Comparison of ENCODE assay signal across 9 cellular contexts in the genomic region with DNA sequence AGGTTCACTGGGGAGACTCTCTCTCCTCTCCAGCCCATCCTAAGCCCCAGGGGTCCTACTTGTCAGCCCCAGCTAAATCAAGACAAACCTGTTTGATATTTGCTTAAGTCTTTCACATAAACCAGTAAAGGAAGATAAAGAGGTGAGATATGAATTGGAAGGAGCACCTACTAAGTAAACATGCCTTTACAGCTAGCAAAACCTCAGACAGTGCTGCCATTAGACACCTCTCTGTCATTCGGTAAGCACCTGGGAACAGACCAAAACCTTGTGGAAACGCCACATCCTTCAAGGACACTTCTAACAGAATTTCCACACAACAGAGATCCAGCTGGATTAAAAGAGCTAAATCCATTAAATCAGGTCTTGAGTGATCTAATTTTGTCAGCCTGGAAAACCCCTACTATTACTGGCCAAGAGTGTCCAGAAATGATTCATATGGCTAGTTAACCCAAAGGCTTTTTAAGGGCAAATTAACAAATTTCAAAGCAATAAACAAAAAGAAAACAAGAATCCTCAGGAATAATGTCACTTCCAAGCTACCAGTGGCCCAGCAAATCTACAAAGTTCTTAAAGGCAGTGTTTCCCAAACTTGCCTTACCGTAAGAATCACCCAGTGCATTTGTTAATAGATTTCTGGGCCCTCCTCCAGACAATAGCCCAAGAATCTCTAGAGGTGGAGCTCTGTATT. TPM values are rescaled to one million over a fixed set of nuclear protein-coding genes. Genes with fewer than 3 reads are reported as not detected.
DNase-seq lines count a peak whose midpoint lies in the region; ATAC-seq and TF ChIP-seq lines count a peak whose summit lies in the region.
"Had no signal": no experiment of that assay in that cellular context is flagged by ENCODE, and none has a peak within 500 bp of the region (broad histone marks: within the 10 kb centered on the region; RNA-seq: fewer than 3 reads in every experiment).

No MANE protein-coding gene starts in this region.

- H3K27ac ChIP-seq in OCI-LY7 (ENCODE audit: low read depth, low read length, poor library complexity, severe bottlenecking): no peak overlapping the region
- peak overlapping the region; percentile 64 to 96 (median 82) for H3K27ac ChIP-seq in esophagus squamous epithelium
- H3K27ac ChIP-seq in rectal smooth muscle tissue (ENCODE audit: low read depth, low read length): peak overlapping the region; percentile 70

- H3K4me3 ChIP-seq in OCI-LY7 (ENCODE audit: low read depth, low read length, poor library complexity, severe bottlenecking) (no peak overlapping the region), esophagus squamous epithelium (peak overlapping the region in 1 of 4 donors; percentile 26), rectal smooth muscle tissue (ENCODE audit: low read length) (peak overlapping the region; percentile 17)

- H3K9ac ChIP-seq in rectal smooth muscle tissue (ENCODE audit: low read length): no peak overlapping the region

- WGBS in esophagus squamous epithelium, 2 donors: 10 to 20% methylated on average over 3 of the region's 3 CpGs

- H3K79me2 ChIP-seq in OCI-LY7 (ENCODE audit: insufficient read depth, low read depth, low read length): peaks cover 27% of the 10 kb centered on the region; the same call in 1 of the 2 replicates

- CTCF ChIA-PET in OCI-LY7 (lab: Charles Lee; ENCODE audit: unreplicated experiment): interaction anchor here (0.5 kb wide), 1 partner anchor 16 kb away, joined by 3 read pairs; no protein-coding TSS in a partner anchor

- peaks cover 31% of the 10 kb centered on the region for H3K9me3 ChIP-seq in OCI-LY7 (ENCODE audit: low read length)
- H3K9me3 ChIP-seq in esophagus squamous epithelium: peaks cover 0 to 9% (median 0%) of the 10 kb centered on the region in 3 donors

- POLR2A ChIA-PET in OCI-LY7 (lab: Charles Lee): interaction anchor here (0.6 to 1.8 kb wide), 4 partner anchors 10 to 204 kb away, joined by 3 to 7 read pairs (median 6); partner anchors contain the start of gene TMEM138

- H4K20me1 ChIP-seq in OCI-LY7 (ENCODE audit: insufficient read depth, low read length): no peaks in the 10 kb centered on the region

- TF ChIP-seq POLR2A in esophagus squamous epithelium (IDR thresholded peaks at IDR 0.05): no peak

- H3K27me3 ChIP-seq in esophagus squamous epithelium: no peaks in the 10 kb centered on the region
- H3K27me3 ChIP-seq in rectal smooth muscle tissue (ENCODE audit: control insufficient read depth, insufficient read depth, low read length): no peaks in the 10 kb centered on the region

- no peak overlapping the region for H2AFZ ChIP-seq in OCI-LY7 (ENCODE audit: low read length)

- TF ChIP-seq CTCF in OCI-LY7 (conservative IDR thresholded peaks at IDR 0.05; ENCODE audit: low read length) (no peak), esophagus squamous epithelium (IDR thresholded peaks at IDR 0.05) (no peak)

- H3K9me2 ChIP-seq in OCI-LY7 (ENCODE audit: insufficient read depth, low read length): no peaks in the 10 kb centered on the region

- ATAC-seq in HG03196 (IDR thresholded peaks at IDR 0.05; ENCODE audit: unreplicated experiment): no peak
- ATAC-seq in HG02870 (IDR thresholded peaks at IDR 0.05; ENCODE audit: unreplicated experiment): no peak
- ATAC-seq in HG03571 (IDR thresholded peaks at IDR 0.05; ENCODE audit: unreplicated experiment): no peak

- H3K36me3 ChIP-seq in OCI-LY7 (ENCODE audit: insufficient read depth, low read length) (peaks cover 14% of the 10 kb centered on the region), esophagus squamous epithelium (peaks cover 0 to 16% (median 0%) of the 10 kb centered on the region in 3 donors), rectal smooth muscle tissue (ENCODE audit: control insufficient read depth, insufficient read depth, low read length) (no peaks in the 10 kb centered on the region)

- DNase-seq in DMS79 treated with DMSO at 0.1 percent for 48 hours (lab: John Stamatoyannopoulos, UW) (peak; percentile 45), OCI-LY7 (ENCODE audit: low spot score) (no peak), esophagus squamous epithelium (lab: John Stamatoyannopoulos, UW) (no peak), anterior cingulate cortex (lab: John Stamatoyannopoulos, UW) (no peak)

- peak overlapping the region; percentile 19 for H3K4me2 ChIP-seq in OCI-LY7 (ENCODE audit: low read length)

- intact Hi-C loops in OCI-LY7 (cut with micrococcal nuclease; ENCODE audit: unreplicated experiment) (no loop called here), esophagus squamous epithelium (cut with DNase I) (no loop called here)

- no TSS peak for BruUV-seq in OCI-LY7 (replicated peaks; lab: Mats Ljungman, UMichigan)

- H3K4me1 ChIP-seq in OCI-LY7 (ENCODE audit: insufficient read depth, low read length, poor library complexity, severe bottlenecking) (peaks cover 28% of the 10 kb centered on the region), esophagus squamous epithelium (peaks cover 19 to 57% (median 38%) of the 10 kb centered on the region in 3 donors), rectal smooth muscle tissue (ENCODE audit: control insufficient read depth, insufficient read depth, low read length) (peaks cover 14% of the 10 kb centered on the region)

RNA-seq across cellular contexts. Expression of gene VPS37C, which starts 2.4 kb away (rescaled TPM):
- 10.2 and 10.3 TPM in 2 replicates for total RNA-seq in OCI-LY7 (2014; rRNA removed; shearing (Covaris generic))
- total RNA-seq in OCI-LY7 (2022): 12.8 and 13.3 TPM in 2 replicates
- total RNA-seq in esophagus squamous epithelium: 10 to 100 TPM; 12.6 to 23.5 (median 18.0) TPM

RNA-seq across cellular contexts. Expression of gene PGA3, which starts 44.5 kb away (rescaled TPM):
- not detected in 2 replicates for total RNA-seq in OCI-LY7 (2014; rRNA removed; shearing (Covaris generic))
- total RNA-seq in OCI-LY7 (2022): not detected in 2 replicates
- not detected for total RNA-seq in esophagus squamous epithelium
- total RNA-seq: T-helper 1 cell treated with Interleukin-12 subunit alpha and Interleukin-12 subunit beta and Interleukin-4 antibody, amounts not matched to agents 30 ng/mL and 1 ng/mL, for 36 hours had no signal

RNA-seq across cellular contexts. Expression of gene CD5, which starts 56.5 kb away (rescaled TPM):
- not detected in 2 replicates for total RNA-seq in OCI-LY7 (2014; rRNA removed; shearing (Covaris generic))
- total RNA-seq in OCI-LY7 (2022): not detected in 2 replicates
- 1 to 10 TPM in 3 of 4 donors, under 1 TPM in 1; 0.75 to 5.8 (median 2.2) TPM for total RNA-seq in esophagus squamous epithelium
